In genomic region chr12:46774011-46774633, GRCh38 we compare ENCODE assay signal across 15 cellular contexts. TPM values are rescaled to one million over a fixed set of nuclear protein-coding genes. Genes with fewer than 3 reads are reported as not detected.
DNase-seq lines count a peak whose midpoint lies in the region; ATAC-seq, FAIRE-seq and TF ChIP-seq lines count a peak whose summit lies in the region.
"Had no signal": no experiment of that assay in that cellular context is flagged by ENCODE, and none has a peak within 500 bp of the region (broad histone marks: within the 10 kb centered on the region; RNA-seq: fewer than 3 reads in every experiment).

No MANE protein-coding gene starts in this region.

- DNase-seq in H4 (ENCODE audit: low spot score) (peak; percentile 27), RWPE2 (ENCODE audit: low spot score) (no peak), fibroblast of lung (ENCODE audit: low read depth in 2 of 2) (peak; percentile 55 to 61), renal cortical epithelial cell (ENCODE audit: low read depth) (peak; percentile 50), DMS53 treated with DMSO at 0.1 percent for 48 hours (lab: John Stamatoyannopoulos, UW; ENCODE audit: unreplicated experiment) (no peak), GM12892 (ENCODE audit: insufficient read length) (no peak), spleen (no peak)
- DNase-seq: activated CD4-positive, alpha-beta T cell treated with anti-CD3 and anti-CD28 coated beads for 1 hour; CD4-positive, CD25-positive, alpha-beta regulatory T cell; cerebellar nuclear complex; NCI-H446 treated with DMSO at 0.1 percent for 48 hours; stimulated activated CD8-positive, alpha-beta memory T cell treated with anti-CD3 and anti-CD28 coated beads, Interleukin-4, amount 100 ng/mL, for 48 hours had no signal

- no peaks in the 10 kb centered on the region for H3K79me2 ChIP-seq in fibroblast of lung (ENCODE audit: control insufficient read depth, insufficient read depth, low read length)

- WGBS in spleen, 5 donors, result 38 to 84% (median 82%) methylated on average over 2 of the region's 2 CpGs

- H3K27ac ChIP-seq in RWPE2 (ENCODE audit: poor library complexity, severe bottlenecking) (peak overlapping the region; percentile 50), fibroblast of lung (ENCODE audit: insufficient read depth, low read length) (no peak overlapping the region), spleen (no peak overlapping the region)

- H3K9me3 ChIP-seq in RWPE2 (ENCODE audit: severe bottlenecking), result no peaks in the 10 kb centered on the region
- no peaks in the 10 kb centered on the region for H3K9me3 ChIP-seq in fibroblast of lung (ENCODE audit: control insufficient read depth, insufficient read depth, low read depth, low read length)
- H3K9me3 ChIP-seq in spleen, result no peaks in the 10 kb centered on the region

- peak overlapping the region; percentile 56 for H3K4me2 ChIP-seq in fibroblast of lung (ENCODE audit: extremely low read depth, insufficient read depth, low read length)

- no peak overlapping the region for H3K9ac ChIP-seq in fibroblast of lung (ENCODE audit: insufficient read depth, low read length)

- no peak for FAIRE-seq in GM12892 (lab: Jason Lieb, UNC)
- FAIRE-seq: endothelial cell of umbilical vein had no signal

- H3K4me3 ChIP-seq in RWPE2 (ENCODE audit: severe bottlenecking) (no peak overlapping the region), fibroblast of lung (replicated peaks in 1 of 4; ENCODE audit: control extremely low read depth in 1 of 4, insufficient read depth in 1 of 4, low read depth in 3 of 4, low read length in 4 of 4) (no peak overlapping the region), spleen (no peak overlapping the region)

- TF ChIP-seq CTCF in RWPE2 (IDR thresholded peaks at IDR 0.05; ENCODE audit: poor library complexity, severe bottlenecking), result no peak
- no peak for TF ChIP-seq CTCF in fibroblast of lung (conservative IDR thresholded peaks at IDR 0.05 in 1 of 2, IDR thresholded peaks at IDR 0.05 in 1 of 2; ENCODE audit: low read depth in 1 of 2, low read length in 2 of 2)
- no peak for TF ChIP-seq CTCF in spleen (IDR thresholded peaks at IDR 0.05 in 8 of 11, conservative IDR thresholded peaks at IDR 0.05 in 3 of 11)

- intact Hi-C loops in spleen (cut with DNase I; ENCODE audit: low total_unique reads), result no loop called here

- no peaks in the 10 kb centered on the region for H3K27me3 ChIP-seq in RWPE2 (ENCODE audit: insufficient read depth, poor library complexity, severe bottlenecking)
- no peaks in the 10 kb centered on the region for H3K27me3 ChIP-seq in fibroblast of lung (ENCODE audit: control insufficient read depth, insufficient read depth, low read length)
- no peaks in the 10 kb centered on the region for H3K27me3 ChIP-seq in spleen (replicated peaks in 1 of 7)

- TF ChIP-seq POLR2A in GM12892 (IDR thresholded peaks at IDR 0.05; ENCODE audit: low read depth, low read length) (no peak), spleen (IDR thresholded peaks at IDR 0.05) (no peak)

- peaks cover 11% of the 10 kb centered on the region for H3K4me1 ChIP-seq in RWPE2 (ENCODE audit: insufficient read depth, poor library complexity, severe bottlenecking)
- peaks cover 20% of the 10 kb centered on the region for H3K4me1 ChIP-seq in fibroblast of lung (ENCODE audit: control insufficient read depth, extremely low read depth, insufficient read depth, low read length)
- no peaks in the 10 kb centered on the region for H3K4me1 ChIP-seq in spleen

- H3K36me3 ChIP-seq in RWPE2 (ENCODE audit: low read depth) (no peaks in the 10 kb centered on the region), fibroblast of lung (ENCODE audit: control insufficient read depth, insufficient read depth, low read length) (no peaks in the 10 kb centered on the region), spleen (no peaks in the 10 kb centered on the region)

- H4K20me1 ChIP-seq in fibroblast of lung (ENCODE audit: control insufficient read depth, extremely low read depth, insufficient read depth, low read length), result no peaks in the 10 kb centered on the region

- ATAC-seq in RWPE2 (ENCODE audit: low read depth), result peak; percentile 55

- no peak overlapping the region for H2AFZ ChIP-seq in fibroblast of lung (ENCODE audit: low read length)

RNA-seq across cellular contexts. Expression of gene SLC38A4, which starts 51.7 kb away (rescaled TPM):
- total RNA-seq in H4 (2014; rRNA removed; shearing (Covaris generic)), result 0.74 and 1.1 TPM in 2 replicates
- total RNA-seq in fibroblast of lung, result 1.8 and 6.1 TPM in 2 replicates
- polyA plus RNA-seq in fibroblast of lung, result 2.8 and 5.5 TPM in 2 replicates
- 1.2 and 2.8 TPM in 2 replicates for polyA plus RNA-seq in fibroblast of lung (2012)
- 1.8 and 3.2 TPM in 2 replicates for polyA minus RNA-seq in fibroblast of lung (ENCODE audit: low replicate concordance)
- under 0.01 TPM in 1 of 2 replicates, not detected in the other for total RNA-seq in renal cortical epithelial cell
- polyA plus RNA-seq in GM12892 (2012; ENCODE audit: missing spikeins), result 0.08 TPM
- under 1 TPM in 5 of 7 donors, not detected in 2; 0.34 to 0.91 (median 0.47) TPM for total RNA-seq in spleen
- under 1 TPM; 0.07 to 0.23 (median 0.10) TPM for polyA plus RNA-seq in spleen
- total RNA-seq: CD4-positive, CD25-positive, alpha-beta regulatory T cell; T-helper 2 cell treated with Interferon-gamma antibody and Interleukin-4, amounts not matched to agents 100 ng/mL and 5 ng/mL, for 36 hours had no signal
- polyA plus RNA-seq: CD4-positive, CD25-positive, alpha-beta regulatory T cell; IgD-negative memory B cell had no signal

Comparison
In these comparisons a context has a peak if more than half of its experiments do, and no peak if none do; other contexts are left out.
1. DNase-seq: peak in H4 (single experiment), fibroblast of lung (2 of 2) and renal cortical epithelial cell (single experiment); none in RWPE2 (single experiment), DMS53 treated with DMSO at 0.1 percent for 48 hours (single experiment), GM12892 (single experiment) and spleen (single experiment).